1 cellular context compared by ENCODE assay signal in genomic region chr1:77282866-77283539, GRCh38.
TF ChIP-seq lines count a peak whose summit lies in the region.

No MANE protein-coding gene starts in this region.

TF ChIP-seq in GM23338, 12 proteins besides CTCF, POLR2A, EP300 and RAD21 (continued from another document):
- no peak for TF ChIP-seq CREB1 (CRISPR knock-in tag; IDR thresholded peaks at IDR 0.05; ENCODE audit: low read depth)
- TF ChIP-seq EZH2 (IDR thresholded peaks at IDR 0.05; ENCODE audit: low read depth, unreplicated experiment) = no peak
- no peak for TF ChIP-seq STAT1 (IDR thresholded peaks at IDR 0.05; ENCODE audit: unreplicated experiment)
- TF ChIP-seq JUNB (IDR thresholded peaks at IDR 0.05; ENCODE audit: unreplicated experiment) = no peak
- no peak for TF ChIP-seq REST (IDR thresholded peaks at IDR 0.05; ENCODE audit: unreplicated experiment)
